Comparison of ENCODE assay signal across 8 cellular contexts in the genomic region with DNA sequence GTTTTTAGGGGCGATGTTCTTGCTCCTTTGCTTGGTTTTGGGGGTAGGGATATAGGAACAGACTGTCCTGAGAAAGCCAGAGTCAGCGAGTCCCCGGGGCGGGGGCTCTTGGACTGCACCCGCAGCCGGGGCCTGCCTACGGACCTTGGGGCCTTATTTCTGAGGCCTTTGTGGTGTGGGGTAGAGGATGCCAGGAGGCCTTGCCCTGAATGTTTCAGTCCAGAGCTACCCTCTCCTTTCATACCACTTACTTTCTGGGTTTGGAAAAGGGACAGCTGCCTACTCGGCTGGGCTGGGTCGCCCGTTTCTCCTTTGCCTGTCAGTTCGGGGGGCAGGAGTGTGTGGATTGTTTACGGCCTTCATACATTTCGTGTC. TPM values are rescaled to one million over a fixed set of nuclear protein-coding genes. Genes with fewer than 3 reads are reported as not detected.
DNase-seq lines count a peak whose midpoint lies in the region; ATAC-seq, FAIRE-seq and TF ChIP-seq lines count a peak whose summit lies in the region.

No MANE protein-coding gene starts in this region.

- peak overlapping the region; percentile 95 for H3K4me3 Mint-ChIP-seq in nephron progenitor cell

- no peak for TF ChIP-seq POLR2A in endothelial cell of umbilical vein (IDR thresholded peaks at IDR 0.05; ENCODE audit: low read depth, low read length)

- peaks cover 18% of the 10 kb centered on the region for H3K36me3 Mint-ChIP-seq in nephron progenitor cell (ENCODE audit: low read depth)

- peak; percentile 11 for ATAC-seq in HG02973 (IDR thresholded peaks at IDR 0.05; ENCODE audit: unreplicated experiment)

- POLR2A ChIA-PET in endothelial cell of umbilical vein (lab: Charles Lee): interaction anchor here (1.2 to 1.6 kb wide), 2 partner anchors 36 to 163 kb away, joined by 3 to 4 read pairs; partner anchors contain the start of gene PTGR2

- no peaks in the 10 kb centered on the region for H3K9me3 ChIP-seq in endothelial cell of umbilical vein (replicated peaks; ENCODE audit: control insufficient read depth, insufficient read depth, low read length)

- H3K27me3 Mint-ChIP-seq in nephron progenitor cell (ENCODE audit: low read depth, poor library complexity): no peaks in the 10 kb centered on the region

- intact Hi-C loops in endothelial cell of umbilical vein (cut with micrococcal nuclease): loop anchor here (2.0 kb wide), 1 partner anchor 134 kb away; no protein-coding TSS in a partner anchor

- CTCF ChIA-PET in endothelial cell of umbilical vein (lab: Charles Lee): interaction anchor here (1.0 to 2.8 kb wide), 4 partner anchors 36 to 253 kb away, joined by 3 to 22 read pairs (median 5); partner anchors contain the start of gene PTGR2

- peaks cover 43% of the 10 kb centered on the region for H3K4me1 Mint-ChIP-seq in nephron progenitor cell

- peak overlapping the region; percentile 88 for H2AFZ ChIP-seq in endothelial cell of umbilical vein (ENCODE audit: low read depth, low read length)

- no peaks in the 10 kb centered on the region for H3K27me3 ChIP-seq in endothelial cell of umbilical vein (ENCODE audit: control insufficient read depth in 2 of 2, insufficient read depth in 2 of 2, low read length in 2 of 2)

- H3K4me3 ChIP-seq in endothelial cell of umbilical vein (replicated peaks in 1 of 3; ENCODE audit: insufficient read depth in 1 of 3, low read depth in 1 of 3, low read length in 3 of 3): peak overlapping the region; percentile 60 to 87 (median 73)

- no peaks in the 10 kb centered on the region for H3K36me3 ChIP-seq in endothelial cell of umbilical vein (ENCODE audit: control insufficient read depth in 2 of 2, extremely low read depth in 1 of 2, insufficient read depth in 2 of 2, low read length in 2 of 2)

- no peak for TF ChIP-seq CTCF in endothelial cell of umbilical vein (IDR thresholded peaks at IDR 0.05; ENCODE audit: extremely low read depth in 1 of 2, insufficient read depth in 1 of 2, low read depth in 1 of 2, low read length in 2 of 2)
- no peak for TF ChIP-seq CTCF in nephron progenitor cell (IDR thresholded peaks at IDR 0.05)

- in situ Hi-C loops in SK-MEL-5 (cut with HindIII; ENCODE audit: low pct_unique_long_range_greater_than_20kb, low sequenced_read_pairs): no loop called here

- H3K27ac Mint-ChIP-seq in nephron progenitor cell: peak overlapping the region; percentile 70

- H3K79me2 ChIP-seq in endothelial cell of umbilical vein (ENCODE audit: control insufficient read depth, insufficient read depth, low read length): peaks cover 64% of the 10 kb centered on the region

- H3K9ac ChIP-seq in endothelial cell of umbilical vein (replicated peaks; ENCODE audit: extremely low read depth, insufficient read depth, low read length): peak overlapping the region; percentile 85

- no peaks in the 10 kb centered on the region for H3K9me3 Mint-ChIP-seq in nephron progenitor cell

- no peaks in the 10 kb centered on the region for H3K9me1 ChIP-seq in endothelial cell of umbilical vein (replicated peaks; ENCODE audit: control insufficient read depth, extremely low read depth, insufficient read depth, low read length)

- BruUV-seq in endothelial cell of umbilical vein (replicated peaks; lab: Mats Ljungman, UMichigan): TSS peak; percentile 60

- H3K4me1 ChIP-seq in endothelial cell of umbilical vein (ENCODE audit: control insufficient read depth, extremely low read depth, insufficient read depth, low read length): peaks cover 18% of the 10 kb centered on the region

- peak overlapping the region; percentile 79 for H3K4me2 ChIP-seq in endothelial cell of umbilical vein (ENCODE audit: insufficient read depth, low read length)

- dilution Hi-C loops in endothelial cell of umbilical vein (cut with MboI; ENCODE audit: extremely low pct_ligation_motif_present, low sequenced_read_pairs): no loop called here

- peak overlapping the region; percentile 90 for H3K27ac ChIP-seq in endothelial cell of umbilical vein (ENCODE audit: insufficient read depth, low read depth, low read length)

- no peak for FAIRE-seq in endothelial cell of umbilical vein (lab: Jason Lieb, UNC)

- no peaks in the 10 kb centered on the region for H4K20me1 ChIP-seq in endothelial cell of umbilical vein (replicated peaks; ENCODE audit: control insufficient read depth, extremely low read depth, insufficient read depth, low read length)

- DNase-seq in activated T-cell treated with anti-CD3 and anti-CD28 coated beads for 48 hours (ENCODE audit: low read depth): peak; percentile 15
- no peak for DNase-seq in activated T-cell treated with anti-CD3 and anti-CD28 coated beads, Interleukin-2, amount 50 U/mL, for 48 hours
- peak; percentile 27 for DNase-seq in SK-MEL-5 (ENCODE audit: low read depth, low spot score)
- DNase-seq in endothelial cell of umbilical vein (ENCODE audit: low read depth, low spot score): peak; percentile 60
- DNase-seq in nephron progenitor cell: peak; percentile 30
- DNase-seq in AML-193 (lab: John Stamatoyannopoulos, UW): no peak
- no peak for DNase-seq in CD1c-positive myeloid dendritic cell (ENCODE audit: extremely low spot score)

TF ChIP-seq in endothelial cell of umbilical vein, 7 proteins besides CTCF, POLR2A, EP300 and RAD21:
- TF ChIP-seq GATA2 (IDR thresholded peaks at IDR 0.05; ENCODE audit: insufficient read depth, insufficient read length, low read depth, low read length): no peak
- no peak for TF ChIP-seq POLR2AphosphoS5 (IDR thresholded peaks at IDR 0.05; ENCODE audit: insufficient read depth, low read depth, low read length)
- no peak for TF ChIP-seq MYC (IDR thresholded peaks at IDR 0.05; ENCODE audit: low read depth, low read length)
- TF ChIP-seq FOS (IDR thresholded peaks at IDR 0.05; ENCODE audit: borderline replicate concordance, insufficient read depth, low read length): no peak
- no peak for TF ChIP-seq JUN (IDR thresholded peaks at IDR 0.05; ENCODE audit: borderline replicate concordance, insufficient read depth, insufficient read length, low read depth)
- no peak for TF ChIP-seq MAX (IDR thresholded peaks at IDR 0.05; ENCODE audit: insufficient read depth, insufficient read length)
- TF ChIP-seq EZH2 (IDR thresholded peaks at IDR 0.05; ENCODE audit: borderline replicate concordance, low read depth, low read length, severe bottlenecking): no peak

RNA-seq across cellular contexts. Expression of gene ZNF410, which starts 0.4 kb away (rescaled TPM):
- 63.9 and 69.7 TPM in 2 replicates for total RNA-seq in SK-MEL-5 (2014; rRNA removed; shearing (Covaris generic))
- 26.9 and 41.8 TPM in 2 replicates for polyA plus RNA-seq in SK-MEL-5 (2015; cell fraction: cytosol; rRNA removed)
- polyA plus RNA-seq in SK-MEL-5 (2015; cell fraction: nucleus; rRNA removed): 29.6 and 54.0 TPM in 2 replicates
- total RNA-seq in endothelial cell of umbilical vein: 39.2 and 45.0 TPM in 2 replicates
- 18.8 and 21.8 TPM in 2 replicates for polyA plus RNA-seq in endothelial cell of umbilical vein
- polyA plus RNA-seq in endothelial cell of umbilical vein (2011; cell fraction: cytosol; rRNA removed): 27.1 and 27.9 TPM in 2 replicates
- 46.2 and 46.3 TPM in 2 replicates for polyA plus RNA-seq in endothelial cell of umbilical vein (2011; cell fraction: nucleus; rRNA removed)
- polyA plus RNA-seq in endothelial cell of umbilical vein (2012): 21.4 and 26.7 TPM in 2 replicates
- polyA minus RNA-seq in endothelial cell of umbilical vein: 35.4 and 48.5 TPM in 2 replicates
- 21.3 TPM for polyA minus RNA-seq in endothelial cell of umbilical vein (2011; cell fraction: cytosol; rRNA and poly(A)+ RNA removed)
- polyA minus RNA-seq in endothelial cell of umbilical vein (2011; cell fraction: nucleus; rRNA and poly(A)+ RNA removed): 44.3 and 62.1 TPM in 2 replicates

RNA-seq across cellular contexts. Expression of gene PTGR2, which starts 35.5 kb away (rescaled TPM):
- total RNA-seq in SK-MEL-5 (2014; rRNA removed; shearing (Covaris generic)): 6.6 and 7.7 TPM in 2 replicates
- 7.0 and 7.2 TPM in 2 replicates for polyA plus RNA-seq in SK-MEL-5 (2015; cell fraction: cytosol; rRNA removed)
- polyA plus RNA-seq in SK-MEL-5 (2015; cell fraction: nucleus; rRNA removed): 16.5 and 17.7 TPM in 2 replicates
- 3.6 and 5.6 TPM in 2 replicates for total RNA-seq in endothelial cell of umbilical vein
- 0.75 and 1.1 TPM in 2 replicates for polyA plus RNA-seq in endothelial cell of umbilical vein
- polyA plus RNA-seq in endothelial cell of umbilical vein (2011; cell fraction: cytosol; rRNA removed): 1.1 and 1.2 TPM in 2 replicates
- 3.9 and 5.7 TPM in 2 replicates for polyA plus RNA-seq in endothelial cell of umbilical vein (2011; cell fraction: nucleus; rRNA removed)
- 2.7 and 3.3 TPM in 2 replicates for polyA plus RNA-seq in endothelial cell of umbilical vein (2012)
- 1.6 and 2.0 TPM in 2 replicates for polyA minus RNA-seq in endothelial cell of umbilical vein
- 0.82 TPM for polyA minus RNA-seq in endothelial cell of umbilical vein (2011; cell fraction: cytosol; rRNA and poly(A)+ RNA removed)
- polyA minus RNA-seq in endothelial cell of umbilical vein (2011; cell fraction: nucleus; rRNA and poly(A)+ RNA removed): 2.3 and 5.6 TPM in 2 replicates

Comparison
In these comparisons a context has a peak if more than half of its experiments do, and no peak if none do; other contexts are left out.
1. DNase-seq: peak in activated T-cell treated with anti-CD3 and anti-CD28 coated beads for 48 hours (single experiment), SK-MEL-5 (single experiment), endothelial cell of umbilical vein (single experiment) and nephron progenitor cell (single experiment); none in activated T-cell treated with anti-CD3 and anti-CD28 coated beads, Interleukin-2, amount 50 U/mL, for 48 hours (0 of 2), AML-193 (0 of 2) and CD1c-positive myeloid dendritic cell (single experiment).